25 cellular contexts compared by ENCODE assay signal in the genomic region with DNA sequence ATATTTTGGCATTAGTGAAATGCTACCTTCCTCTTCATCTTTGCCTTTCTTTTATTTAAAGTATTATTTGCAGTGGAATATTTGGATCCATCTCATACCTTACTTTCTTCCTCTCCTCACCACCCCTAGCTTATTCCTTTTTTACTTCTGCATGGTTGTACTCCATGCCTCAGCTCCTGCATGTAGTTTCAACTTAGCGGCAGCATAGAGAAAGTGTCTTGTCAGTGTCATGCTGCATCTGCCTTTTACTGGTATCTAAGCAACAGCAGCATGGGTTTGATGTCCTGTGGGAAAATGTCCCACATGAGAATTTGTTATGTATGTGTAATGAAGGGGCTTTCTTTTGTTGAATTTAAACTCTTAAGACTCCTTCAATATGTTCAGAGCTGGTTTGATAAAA. TPM values are rescaled to one million over a fixed set of nuclear protein-coding genes. Genes with fewer than 3 reads are reported as not detected.
DNase-seq lines count a peak whose midpoint lies in the region; ATAC-seq, FAIRE-seq and TF ChIP-seq lines count a peak whose summit lies in the region.
"Had no signal": no experiment of that assay in that cellular context is flagged by ENCODE, and none has a peak within 500 bp of the region (broad histone marks: within the 10 kb centered on the region; RNA-seq: fewer than 3 reads in every experiment).

No MANE protein-coding gene starts in this region.

- H3K27me3 Mint-ChIP-seq in activated CD8-positive, alpha-beta memory T cell treated with anti-CD3 and anti-CD28 coated beads, Interleukin-2, amount 10 ng/mL, durations not matched to agents 7 days and 5 days: no peaks in the 10 kb centered on the region
- H3K27me3 Mint-ChIP-seq in nephron progenitor cell (ENCODE audit: low read depth, poor library complexity): no peaks in the 10 kb centered on the region

- no peak for TF ChIP-seq POLR2A in GM12891 (IDR thresholded peaks at IDR 0.05; ENCODE audit: low read depth, low read length)
- no peak for TF ChIP-seq POLR2A in K562 (conservative IDR thresholded peaks at IDR 0.05)

- POLR2A ChIA-PET in K562 (lab: Yijun Ruan, JAX): interaction anchor here (1.4 kb wide), 1 partner anchor 8 kb away, joined by 3 read pairs; no protein-coding TSS in a partner anchor

- peak overlapping the region; percentile 14 for H3K27ac Mint-ChIP-seq in activated CD8-positive, alpha-beta memory T cell treated with anti-CD3 and anti-CD28 coated beads, Interleukin-2, amount 10 ng/mL, durations not matched to agents 7 days and 5 days
- peak overlapping the region; percentile 60 for H3K27ac Mint-ChIP-seq in nephron progenitor cell

- H3K9ac ChIP-seq in K562 (ENCODE audit: insufficient read depth in 1 of 2, low read depth in 2 of 2, low read length in 2 of 2): no peak overlapping the region

- H3K27ac ChIP-seq in K562 (ENCODE audit: extremely low read depth, low read depth, low read length): no peak overlapping the region
- H3K27ac ChIP-seq: HL-60, SJSA1 had no signal

- TF ChIP-seq CTCF in K562 (IDR thresholded peaks at IDR 0.05 in 2 of 3, conservative IDR thresholded peaks at IDR 0.05 in 1 of 3; ENCODE audit: insufficient read depth in 2 of 3, low read depth in 1 of 3, low read length in 3 of 3) (no peak), nephron progenitor cell (IDR thresholded peaks at IDR 0.05) (no peak)

- BruUV-seq in K562 (replicated peaks; lab: Mats Ljungman, UMichigan): no TSS peak

- no peak for TF ChIP-seq RAD21 in K562 (CRISPR knock-in tag; conservative IDR thresholded peaks at IDR 0.05 in 1 of 2, IDR thresholded peaks at IDR 0.05 in 1 of 2)

- peaks cover 87% of the 10 kb centered on the region for H3K36me3 ChIP-seq in K562 (ENCODE audit: control insufficient read depth, insufficient read depth, low read length)

- H3K4me1 Mint-ChIP-seq in activated CD8-positive, alpha-beta memory T cell treated with anti-CD3 and anti-CD28 coated beads, Interleukin-2, amount 10 ng/mL, durations not matched to agents 7 days and 5 days: peaks cover 11% of the 10 kb centered on the region
- no peaks in the 10 kb centered on the region for H3K4me1 Mint-ChIP-seq in nephron progenitor cell

- H2AFZ ChIP-seq in K562 (ENCODE audit: low read depth, low read length): no peak overlapping the region

- no peaks in the 10 kb centered on the region; a peak in 1 of 5 replicates for H3K4me1 ChIP-seq in K562 (replicated peaks in 1 of 2; ENCODE audit: control insufficient read depth in 2 of 2, insufficient read depth in 2 of 2, low read length in 2 of 2)

- H3K9me3 ChIP-seq in K562 (replicated peaks; ENCODE audit: control insufficient read depth, insufficient read depth, low read depth, low read length): no peaks in the 10 kb centered on the region
- H3K9me3 ChIP-seq: SJSA1 had no signal

- no peaks in the 10 kb centered on the region for H3K9me3 Mint-ChIP-seq in activated CD8-positive, alpha-beta memory T cell treated with anti-CD3 and anti-CD28 coated beads, Interleukin-2, amount 10 ng/mL, durations not matched to agents 7 days and 5 days (ENCODE audit: low read depth)
- no peaks in the 10 kb centered on the region for H3K9me3 Mint-ChIP-seq in nephron progenitor cell

- FAIRE-seq in GM12891 (lab: Jason Lieb, UNC) (peak; percentile 5), K562 (lab: Jason Lieb, UNC) (no peak)
- FAIRE-seq: H1 had no signal

- no peaks in the 10 kb centered on the region; the same call in 1 of the 2 replicates for H4K20me1 ChIP-seq in K562 (replicated peaks; ENCODE audit: control insufficient read depth, insufficient read depth, low read length)

- H3K4me3 Mint-ChIP-seq in activated CD8-positive, alpha-beta memory T cell treated with anti-CD3 and anti-CD28 coated beads, Interleukin-2, amount 10 ng/mL, durations not matched to agents 7 days and 5 days: no peak overlapping the region
- H3K4me3 Mint-ChIP-seq in nephron progenitor cell: no peak overlapping the region

- H3K4me2 ChIP-seq in K562 (ENCODE audit: insufficient read depth, low read length): no peak overlapping the region

- WGBS in K562 (ENCODE audit: insufficient coverage, low coverage, missing lambda C conversion rate): 82% methylated on average over 1 of the region's 1 CpG

- peaks cover 52% of the 10 kb centered on the region for H3K36me3 Mint-ChIP-seq in activated CD8-positive, alpha-beta memory T cell treated with anti-CD3 and anti-CD28 coated beads, Interleukin-2, amount 10 ng/mL, durations not matched to agents 7 days and 5 days
- H3K36me3 Mint-ChIP-seq in nephron progenitor cell (ENCODE audit: low read depth): peaks cover 65% of the 10 kb centered on the region

- H3K79me2 ChIP-seq in K562 (ENCODE audit: control insufficient read depth, insufficient read depth, low read length): peaks cover 57% of the 10 kb centered on the region

- no peaks in the 10 kb centered on the region for H3K27me3 ChIP-seq in K562 (ENCODE audit: control insufficient read depth in 2 of 2, insufficient read depth in 2 of 2, low read length in 2 of 2)
- H3K27me3 ChIP-seq: SJSA1 had no signal

- ATAC-seq in activated CD8-positive, alpha-beta memory T cell treated with anti-CD3 and anti-CD28 coated beads, Interleukin-2, amount 10 ng/mL, durations not matched to agents 7 days and 5 days: no peak
- ATAC-seq in K562: no peak

- no peak for DNase-seq in activated CD8-positive, alpha-beta memory T cell treated with anti-CD3 and anti-CD28 coated beads, Interleukin-2, amount 10 ng/mL, durations not matched to agents 7 days and 5 days
- DNase-seq in activated CD8-positive, alpha-beta memory T cell treated with anti-CD3 and anti-CD28 coated beads for 24 hours: no peak
- DNase-seq in GM12891 (ENCODE audit: insufficient read length, low spot score): no peak
- no peak for DNase-seq in K562 (ENCODE audit: extremely low read depth in 1 of 4, low spot score in 3 of 4)
- no peak for DNase-seq in nephron progenitor cell
- DNase-seq in DMS79 (lab: John Stamatoyannopoulos, UW): no peak
- DNase-seq in OCI-M2 (lab: John Stamatoyannopoulos, UW; ENCODE audit: unreplicated experiment): no peak
- DNase-seq in HCEC 1CT: no peak
- DNase-seq: DMS153, Karpas-422, MV-4-11, NCI-H1105, NCI-H1436 treated with DMSO at 0.1 percent for 48 hours, NCI-H187 treated with DMSO at 0.1 percent for 48 hours, NCI-H2107, NCI-H446 treated with DMSO at 0.1 percent for 48 hours, NCI-H526, Right ventricle myocardium superior, RPMI8226 had no signal

- H3K9me1 ChIP-seq in K562 (ENCODE audit: control insufficient read depth, insufficient read depth, low read length): no peaks in the 10 kb centered on the region

- in situ Hi-C loops in K562 (cut with MboI): no loop called here

- CTCF ChIA-PET in activated CD8-positive, alpha-beta memory T cell treated with anti-CD3 and anti-CD28 coated beads, Interleukin-2, amount 10 ng/mL, durations not matched to agents 7 days and 5 days (lab: Charles Lee): interaction anchor here (1.1 to 2.2 kb wide), 3 partner anchors 9 to 17 kb away, joined by 4 to 7 read pairs (median 4); no protein-coding TSS in a partner anchor
- CTCF ChIA-PET in K562 (lab: Yijun Ruan, JAX; ENCODE audit: low intra/inter-chr PET ratio): no interaction called here

- no peak overlapping the region for H3K4me3 ChIP-seq in K562
- H3K4me3 ChIP-seq: SJSA1 had no signal

- intact Hi-C loops in K562 (cut with micrococcal nuclease): no loop called here

- TF ChIP-seq EP300 in K562 (IDR thresholded peaks at IDR 0.05; ENCODE audit: low read length): no peak

TF ChIP-seq in K562, 482 proteins besides CTCF, POLR2A, EP300 and RAD21 (continues in another document):
- no peak for TF ChIP-seq L3MBTL2 (IDR thresholded peaks at IDR 0.05)

RNA-seq across cellular contexts. Expression of a gene that starts 20.6 kb away (rescaled TPM):
- 100 to 1,000 TPM; 103 to 104 TPM for total RNA-seq in activated CD8-positive, alpha-beta memory T cell treated with anti-CD3 and anti-CD28 coated beads, Interleukin-2, amount 10 ng/mL, durations not matched to agents 7 days and 5 days
- polyA plus RNA-seq in GM12891 (2012; ENCODE audit: low read depth, missing spikeins): 36.9 TPM
- 270 and 574 TPM in 2 replicates for total RNA-seq in K562 (2011; cell fraction: chromatin; rRNA removed; ENCODE audit: low replicate concordance)
- total RNA-seq in K562 (2011; cell fraction: nucleolus; rRNA removed): 144 and 190 TPM in 2 replicates
- 234 and 275 TPM in 2 replicates for total RNA-seq in K562 (2011; cell fraction: nucleoplasm; rRNA removed)
- 74.5 and 82.9 TPM in 2 replicates for total RNA-seq in K562 (2014; rRNA removed)
- total RNA-seq in K562 (2014; rRNA removed; fragmentation: Illumina TruSeq; extraction: Trizol): 113 and 149 TPM in 2 replicates
- total RNA-seq in K562 (2015; rRNA removed; fragmentation: Illumina TruSeq; extraction: Trizol): 121 and 128 TPM in 2 replicates
- total RNA-seq in K562 (2021): 126 and 128 TPM in 2 replicates
- polyA plus RNA-seq in K562 (2011; rRNA removed): 148 and 229 TPM in 2 replicates
- 144 and 149 TPM in 2 replicates for polyA plus RNA-seq in K562 (2011; cell fraction: cytosol; rRNA removed)
- 579 and 661 TPM in 2 replicates for polyA plus RNA-seq in K562 (2011; cell fraction: nucleus; rRNA removed)
- 69.7 and 84.6 TPM in 2 replicates for polyA plus RNA-seq in K562 (2012)
- 120 and 144 TPM in 2 replicates for polyA plus RNA-seq in K562 (2014; fragmentation: Illumina TruSeq; extraction: Trizol)
- 10 to 100 TPM; 50.3 to 62.0 TPM for polyA plus RNA-seq in K562 (2014; fragmentation: Nextera tagmentation; extraction: Ambion mirVana)
- polyA plus RNA-seq in K562 (2014; rRNA removed): 99.2 and 119 TPM in 2 replicates
- polyA minus RNA-seq in K562 (2011; rRNA and poly(A)+ RNA removed): 243 and 287 TPM in 2 replicates
- 57.3 and 80.7 TPM in 2 replicates for polyA minus RNA-seq in K562 (2011; cell fraction: cytosol; rRNA and poly(A)+ RNA removed)
- 343 and 622 TPM in 2 replicates for polyA minus RNA-seq in K562 (2011; cell fraction: nucleus; rRNA and poly(A)+ RNA removed)

RNA-seq across cellular contexts. Expression of a gene that starts 48.3 kb away (rescaled TPM):
- total RNA-seq in activated CD8-positive, alpha-beta memory T cell treated with anti-CD3 and anti-CD28 coated beads, Interleukin-2, amount 10 ng/mL, durations not matched to agents 7 days and 5 days: not detected
- not detected for polyA plus RNA-seq in GM12891 (2012; ENCODE audit: low read depth, missing spikeins)
- total RNA-seq in K562 (2011; cell fraction: chromatin; rRNA removed; ENCODE audit: low replicate concordance): not detected in 2 replicates
- total RNA-seq in K562 (2011; cell fraction: nucleolus; rRNA removed): not detected in 2 replicates
- total RNA-seq in K562 (2011; cell fraction: nucleoplasm; rRNA removed): not detected in 2 replicates
- not detected in 2 replicates for total RNA-seq in K562 (2014; rRNA removed)
- total RNA-seq in K562 (2014; rRNA removed; fragmentation: Illumina TruSeq; extraction: Trizol): not detected in 2 replicates
- total RNA-seq in K562 (2015; rRNA removed; fragmentation: Illumina TruSeq; extraction: Trizol): not detected in 2 replicates
- total RNA-seq in K562 (2021): not detected in 2 replicates
- not detected in 2 replicates for polyA plus RNA-seq in K562 (2011; rRNA removed)
- not detected in 2 replicates for polyA plus RNA-seq in K562 (2011; cell fraction: cytosol; rRNA removed)
- not detected in 2 replicates for polyA plus RNA-seq in K562 (2011; cell fraction: nucleus; rRNA removed)
- polyA plus RNA-seq in K562 (2012): not detected in 2 replicates
- polyA plus RNA-seq in K562 (2014; fragmentation: Illumina TruSeq; extraction: Trizol): not detected in 2 replicates
- polyA plus RNA-seq in K562 (2014; fragmentation: Nextera tagmentation; extraction: Ambion mirVana): under 1 TPM in 1 of 2 experiments, not detected in 1; 0.06 TPM
- not detected in 2 replicates for polyA plus RNA-seq in K562 (2014; rRNA removed)
- not detected in 2 replicates for polyA minus RNA-seq in K562 (2011; rRNA and poly(A)+ RNA removed)
- polyA minus RNA-seq in K562 (2011; cell fraction: cytosol; rRNA and poly(A)+ RNA removed): not detected in 2 replicates
- polyA minus RNA-seq in K562 (2011; cell fraction: nucleus; rRNA and poly(A)+ RNA removed): not detected in 2 replicates
- total RNA-seq: A172, H1, M059J, Right ventricle myocardium superior, SJSA1 had no signal
- polyA plus RNA-seq: BJ had no signal
